In genomic region chr7:22445140-22445722, GRCh38 we compare ENCODE assay signal across 8 cellular contexts. TPM values are rescaled to one million over a fixed set of nuclear protein-coding genes. Genes with fewer than 3 reads are reported as not detected.
DNase-seq lines count a peak whose midpoint lies in the region; ATAC-seq and TF ChIP-seq lines count a peak whose summit lies in the region.

No MANE protein-coding gene starts in this region.

- TF ChIP-seq POLR2A in adrenal gland (IDR thresholded peaks at IDR 0.05): no peak

- peaks cover 16% of the 10 kb centered on the region for H3K27me3 Mint-ChIP-seq in activated T-cell treated with anti-CD3 and anti-CD28 coated beads, Interleukin-2, amount 50 U/mL, for 24 hours

- H3K27me3 ChIP-seq in adrenal gland (no peaks in the 10 kb centered on the region), tibial artery (no peaks in the 10 kb centered on the region)

- H3K4me1 ChIP-seq in adrenal gland (replicated peaks in 1 of 2) (no peaks in the 10 kb centered on the region), tibial artery (peaks cover 0 to 17% (median 14%) of the 10 kb centered on the region in 4 donors)

- H3K4me3 ChIP-seq in adrenal gland: no peak overlapping the region
- H3K4me3 ChIP-seq in tibial artery: no peak overlapping the region

- ATAC-seq in GM19438 (IDR thresholded peaks at IDR 0.05; ENCODE audit: low read depth, unreplicated experiment) (peak; percentile 55), HG03432 (IDR thresholded peaks at IDR 0.05; ENCODE audit: unreplicated experiment) (peak; percentile 59), left lobe of liver (peak; percentile 49)

- no peak overlapping the region for H3K4me3 Mint-ChIP-seq in activated T-cell treated with anti-CD3 and anti-CD28 coated beads, Interleukin-2, amount 50 U/mL, for 24 hours

- 27 to 33% (median 32%) methylated on average over 6 to 14 of the region's 14 CpGs for whole genome bisulfite sequencing in adrenal gland, 4 donors

- H3K36me3 Mint-ChIP-seq in activated T-cell treated with anti-CD3 and anti-CD28 coated beads, Interleukin-2, amount 50 U/mL, for 24 hours (ENCODE audit: low read depth): no peaks in the 10 kb centered on the region

- intact Hi-C loops in adrenal gland (cut with DNase I) (no loop called here), tibial artery (cut with DNase I; ENCODE audit: low total_unique reads) (no loop called here)

- peaks cover 20% of the 10 kb centered on the region for H3K4me1 Mint-ChIP-seq in activated T-cell treated with anti-CD3 and anti-CD28 coated beads, Interleukin-2, amount 50 U/mL, for 24 hours (ENCODE audit: low read depth)

- no peaks in the 10 kb centered on the region for H3K9me3 Mint-ChIP-seq in activated T-cell treated with anti-CD3 and anti-CD28 coated beads, Interleukin-2, amount 50 U/mL, for 24 hours

- H3K27ac Mint-ChIP-seq in activated T-cell treated with anti-CD3 and anti-CD28 coated beads, Interleukin-2, amount 50 U/mL, for 24 hours: no peak overlapping the region

- peak; percentile 39 to 80 (median 43) for DNase-seq in adrenal gland
- no peak for DNase-seq in left lobe of liver (ENCODE audit: low spot score)
- peak; percentile 52 to 70 for DNase-seq in tibial artery
- no peak for DNase-seq in mesenteric fat pad (ENCODE audit: low spot score)
- DNase-seq in T-helper 1 cell: no peak
- DNase-seq in activated T-cell treated with anti-CD3 and anti-CD28 coated beads, Interleukin-2, amount 50 U/mL, for 24 hours: no peak

- H3K9me3 ChIP-seq in adrenal gland (replicated peaks in 1 of 3): no peaks in the 10 kb centered on the region
- H3K9me3 ChIP-seq in tibial artery: no peaks in the 10 kb centered on the region

- no peak for TF ChIP-seq CTCF in adrenal gland (IDR thresholded peaks at IDR 0.05)
- no peak for TF ChIP-seq CTCF in tibial artery (IDR thresholded peaks at IDR 0.05)

- peak overlapping the region in 2 of 5 donors; percentile 42 to 46 for H3K27ac ChIP-seq in adrenal gland
- no peak overlapping the region for H3K27ac ChIP-seq in tibial artery

- H3K36me3 ChIP-seq in adrenal gland (replicated peaks in 1 of 2) (no peaks in the 10 kb centered on the region), tibial artery (no peaks in the 10 kb centered on the region)

RNA-seq across cellular contexts. Expression of gene STEAP1B, which starts 54.8 kb away (rescaled TPM):
- total RNA-seq in adrenal gland (1 to 10 TPM in 2 of 8 donors, under 1 TPM in 4, not detected in 2; 0.41 to 2.1 (median 0.94) TPM), left lobe of liver (not detected), mesenteric fat pad (2.6 TPM)
- under 1 TPM; 0.20 to 0.40 (median 0.24) TPM for polyA plus RNA-seq in adrenal gland

Comparison
In these comparisons a context has a peak if more than half of its experiments do, and no peak if none do; other contexts are left out.
1. DNase-seq: peak in adrenal gland (7 of 7) and tibial artery (2 of 2); none in left lobe of liver (single experiment), mesenteric fat pad (single experiment), T-helper 1 cell (0 of 5) and activated T-cell treated with anti-CD3 and anti-CD28 coated beads, Interleukin-2, amount 50 U/mL, for 24 hours (single experiment).
2. Peak in every context shown above with its lines, with median percentiles within 50 percentile points of each other: ATAC-seq.